In the genomic region with DNA sequence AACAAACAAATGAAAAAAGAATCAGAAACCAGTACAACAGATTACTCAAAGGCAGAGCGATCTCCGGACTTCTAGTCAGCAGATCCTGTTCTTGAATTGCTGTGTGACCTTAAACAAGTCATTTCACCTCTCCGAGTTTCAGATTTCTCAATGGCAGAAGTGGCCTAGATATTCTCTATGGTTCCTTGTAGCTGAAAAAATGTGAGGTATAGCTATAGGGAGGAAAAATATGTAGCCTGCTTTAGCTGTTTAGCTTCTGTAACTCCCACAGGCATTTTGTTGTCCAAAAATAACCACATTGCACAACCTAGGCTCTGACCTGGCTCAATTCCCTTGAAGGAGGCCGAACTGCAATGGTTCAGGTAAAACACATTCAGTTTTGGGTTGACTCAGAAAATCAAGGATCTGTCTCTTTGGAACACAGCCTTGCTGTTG, we compare ENCODE assay signal across 31 cellular contexts.
DNase-seq lines count a peak whose midpoint lies in the region; ATAC-seq, FAIRE-seq and TF ChIP-seq lines count a peak whose summit lies in the region.
"Had no signal": no experiment of that assay in that cellular context is flagged by ENCODE, and none has a peak within 500 bp of the region (broad histone marks: within the 10 kb centered on the region; RNA-seq: fewer than 3 reads in every experiment).

No MANE protein-coding gene starts in this region.

- H3K36me3 ChIP-seq in liver (ENCODE audit: control insufficient read depth in 4 of 4, insufficient read depth in 3 of 4, low read depth in 1 of 4, low read length in 3 of 4): peaks cover 3 to 32% (median 30%) of the 10 kb centered on the region in 4 donors
- H3K36me3 ChIP-seq in HepG2 (replicated peaks in 1 of 2; ENCODE audit: control insufficient read depth in 1 of 2, insufficient read depth in 2 of 2, low read length in 2 of 2): peaks cover 42 to 87% of the 10 kb centered on the region in 2 experiments
- H3K36me3 ChIP-seq: vagina had no signal

- TF ChIP-seq EP300 in HepG2 (IDR thresholded peaks at IDR 0.05; ENCODE audit: low read depth in 2 of 2, low read length in 2 of 2) (no peak), HepG2 (CRISPR knock-in tag; IDR thresholded peaks at IDR 0.05; ENCODE audit: borderline replicate concordance) (no peak)

- in situ Hi-C loops in HepG2 (cut with HindIII; ENCODE audit: extremely low pct_ligation_motif_present, low pct_unique_long_range_greater_than_20kb): no loop called here

- no peak overlapping the region for H2AFZ ChIP-seq in HepG2 (ENCODE audit: low read length)

- H3K4me1 ChIP-seq in liver (ENCODE audit: control insufficient read depth in 4 of 4, insufficient read depth in 4 of 4, low read length in 3 of 4): peaks cover 0 to 8% (median 6%) of the 10 kb centered on the region in 4 donors
- H3K4me1 ChIP-seq in HepG2 (ENCODE audit: insufficient read depth, low read length): no peaks in the 10 kb centered on the region
- H3K4me1 ChIP-seq: body of pancreas, testis had no signal

- H3K27ac ChIP-seq in liver (ENCODE audit: low read depth in 1 of 2, low read length in 2 of 2) (peak overlapping the region; percentile 60 to 71), HepG2 (ENCODE audit: extremely low read length, insufficient read depth, low read length) (no peak overlapping the region)
- H3K27ac ChIP-seq: A549, body of pancreas, HL-60, testis, vagina had no signal

- CTCF ChIA-PET in HepG2 (lab: Yijun Ruan, JAX; ENCODE audit: low intra/inter-chr PET ratio, low total read pairs) (no interaction called here), HEK293T (lab: Yijun Ruan, JAX) (no interaction called here)

- 54% methylated on average over 4 of the region's 4 CpGs for WGBS in liver
- WGBS in HepG2 (ENCODE audit: low lambda C conversion rate): over 99% methylated on average over 4 of the region's 4 CpGs

- ATAC-seq in HepG2: no peak
- ATAC-seq in left lobe of liver: peak; percentile 86
- ATAC-seq in HG02884 (IDR thresholded peaks at IDR 0.05; ENCODE audit: unreplicated experiment): no peak
- ATAC-seq: A549; body of pancreas; mucosa of descending colon; natural killer cell treated with Interleukin-12 subunit alpha and Interleukin-12 subunit beta and Interleukin-15 and Interleukin-18, amount 100 ng/mL, for 72 hours; PC-3; stimulated activated naive CD8-positive, alpha-beta T cell treated with anti-CD3 and anti-CD28 coated beads, Interleukin-15, Interleukin-2, amounts not matched to agents 100 U/mL and 50 U/mL, for 24 hours had no signal

- no peak overlapping the region for H3K4me3 ChIP-seq in liver (ENCODE audit: low read depth in 1 of 3, low read length in 3 of 3)
- no peak overlapping the region for H3K4me3 ChIP-seq in HepG2 (replicated peaks in 1 of 3; ENCODE audit: insufficient read depth in 1 of 3, low read depth in 2 of 3, low read length in 3 of 3)
- H3K4me3 ChIP-seq in choroid plexus epithelial cell (ENCODE audit: low read depth, low read length): no peak overlapping the region
- H3K4me3 ChIP-seq: A549, body of pancreas, heart left ventricle, lung, mucosa of descending colon, testis, vagina had no signal

- peak; percentile 36 to 56 for TF ChIP-seq RAD21 in liver (IDR thresholded peaks at IDR 0.05)
- TF ChIP-seq RAD21 in HepG2 (CRISPR knock-in tag; IDR thresholded peaks at IDR 0.05): no peak

- H3K27me3 ChIP-seq in liver (ENCODE audit: control insufficient read depth in 4 of 4, insufficient read depth in 4 of 4, low read length in 3 of 4) (no peaks in the 10 kb centered on the region), HepG2 (ENCODE audit: control insufficient read depth in 1 of 2, insufficient read depth in 2 of 2, low read length in 2 of 2) (no peaks in the 10 kb centered on the region)
- H3K27me3 ChIP-seq: body of pancreas, heart left ventricle, testis, vagina had no signal

- H3K4me2 ChIP-seq in HepG2 (ENCODE audit: low read depth, low read length): no peak overlapping the region
- H3K4me2 ChIP-seq: A549 had no signal

- DNase-seq in HepG2 (ENCODE audit: low spot score) (no peak), choroid plexus epithelial cell (ENCODE audit: low read depth) (peak; percentile 63), left lobe of liver (ENCODE audit: low spot score) (peak; percentile 65), frontal cortex (ENCODE audit: low spot score in 2 of 2) (no peak), HEK293T (ENCODE audit: extremely low spot score) (no peak), NCI-H1930 (lab: John Stamatoyannopoulos, UW) (no peak)
- DNase-seq: activated CD4-positive, alpha-beta memory T cell treated with anti-CD3 and anti-CD28 coated beads for 36 hours; activated CD4-positive, alpha-beta T cell treated with anti-CD3 and anti-CD28 coated beads for 1 hour; activated naive CD4-positive, alpha-beta T cell treated with Interleukin-2 at 50 U/mL for 16 hours; body of pancreas; CD4-positive, CD25-positive, alpha-beta regulatory T cell; DMS79 treated with DMSO at 0.1 percent for 48 hours; GDM1; heart left ventricle; Karpas-422; mucosa of descending colon; NCI-H1417; NCI-H2081; NCI-H524 treated with DMSO at 0.1 percent for 48 hours; NK-92 treated with Interleukin-12 subunit alpha and Interleukin-12 subunit beta, amount 100 ng/mL, for 24 hours; PC-3; SHP77 treated with DMSO at 0.1 percent for 48 hours; stimulated activated naive CD8-positive, alpha-beta T cell treated with anti-CD3 and anti-CD28 coated beads, Interleukin-15, Interleukin-2, amounts not matched to agents 100 U/mL and 50 U/mL, for 24 hours; testis had no signal

- TF ChIP-seq CTCF in liver (IDR thresholded peaks at IDR 0.05; ENCODE audit: low read depth, low read length, missing input control): no peak
- TF ChIP-seq CTCF in HepG2 (CRISPR knock-in tag; IDR thresholded peaks at IDR 0.05): no peak
- TF ChIP-seq CTCF in choroid plexus epithelial cell (conservative IDR thresholded peaks at IDR 0.05; ENCODE audit: low read depth, low read length): no peak

- H3K9me3 ChIP-seq in liver (ENCODE audit: control insufficient read depth in 4 of 4, low read length in 3 of 4) (no peaks in the 10 kb centered on the region), HepG2 (ENCODE audit: low read length) (no peaks in the 10 kb centered on the region)
- H3K9me3 ChIP-seq: A549, body of pancreas, heart left ventricle, mucosa of descending colon, testis, vagina had no signal

- POLR2A ChIA-PET in HepG2 (lab: Yijun Ruan, JAX) (no interaction called here), HEK293T (lab: Yijun Ruan, JAX) (no interaction called here)

- TF ChIP-seq POLR2A in HepG2 (IDR thresholded peaks at IDR 0.05; ENCODE audit: insufficient read depth in 1 of 2, low read depth in 2 of 2, low read length in 2 of 2): no peak

- BruUV-seq in HepG2 (replicated peaks; lab: Mats Ljungman, UMichigan): no TSS peak

- no peaks in the 10 kb centered on the region for H3K79me2 ChIP-seq in HepG2 (ENCODE audit: insufficient read depth, low read length)

- intact Hi-C loops in HepG2 (cut with micrococcal nuclease; ENCODE audit: unreplicated experiment): no loop called here

- peak overlapping the region in 1 of 2 donors; percentile 66 for H3K9ac ChIP-seq in liver (ENCODE audit: low read depth in 1 of 2, low read length in 2 of 2)
- H3K9ac ChIP-seq in HepG2 (ENCODE audit: insufficient read depth, low read depth, low read length): no peak overlapping the region

- FAIRE-seq in HepG2 (lab: Jason Lieb, UNC): no peak
- no peak for FAIRE-seq in frontal cortex (lab: Jason Lieb, UNC)
- FAIRE-seq: A549 had no signal

- H4K20me1 ChIP-seq in HepG2 (ENCODE audit: insufficient read depth, low read length): no peaks in the 10 kb centered on the region

TF ChIP-seq in liver, 16 proteins besides CTCF, POLR2A, EP300 and RAD21 (continues in another document):
- peak; percentile 39 to 40 for TF ChIP-seq HNF4A (conservative IDR thresholded peaks at IDR 0.05)

TF ChIP-seq in HepG2, 621 proteins besides CTCF, POLR2A, EP300 and RAD21 (continues in another document):
- TF ChIP-seq ZFP37 (CRISPR knock-in tag; IDR thresholded peaks at IDR 0.05; ENCODE audit: borderline replicate concordance) (no peak), SAFB2 (CRISPR knock-in tag; IDR thresholded peaks at IDR 0.05; ENCODE audit: borderline replicate concordance, low read depth) (no peak), RELA (CRISPR knock-in tag; IDR thresholded peaks at IDR 0.05) (no peak), NR3C1 (CRISPR knock-in tag; IDR thresholded peaks at IDR 0.05) (no peak), HDAC1 (CRISPR knock-in tag; IDR thresholded peaks at IDR 0.05) (no peak)

TF ChIP-seq in HEK293T, 16 proteins besides CTCF, POLR2A, EP300 and RAD21:
- TF ChIP-seq HDGF (IDR thresholded peaks at IDR 0.05; ENCODE audit: borderline replicate concordance) (no peak), FOXA1 (IDR thresholded peaks at IDR 0.05) (no peak), SUZ12 (IDR thresholded peaks at IDR 0.05) (no peak), LEF1 (IDR thresholded peaks at IDR 0.05; ENCODE audit: borderline replicate concordance) (no peak), CTBP1 (IDR thresholded peaks at IDR 0.05; ENCODE audit: borderline replicate concordance) (no peak), BHLHE40 (IDR thresholded peaks at IDR 0.05; ENCODE audit: borderline replicate concordance) (no peak), SP1 (IDR thresholded peaks at IDR 0.05) (no peak), ELF4 (IDR thresholded peaks at IDR 0.05) (no peak), FOXM1 (IDR thresholded peaks at IDR 0.05; ENCODE audit: borderline replicate concordance) (no peak), L3MBTL2 (conservative IDR thresholded peaks at IDR 0.05) (no peak), ZNF384 (IDR thresholded peaks at IDR 0.05) (no peak)
- TF ChIP-seq, protein P1, sequence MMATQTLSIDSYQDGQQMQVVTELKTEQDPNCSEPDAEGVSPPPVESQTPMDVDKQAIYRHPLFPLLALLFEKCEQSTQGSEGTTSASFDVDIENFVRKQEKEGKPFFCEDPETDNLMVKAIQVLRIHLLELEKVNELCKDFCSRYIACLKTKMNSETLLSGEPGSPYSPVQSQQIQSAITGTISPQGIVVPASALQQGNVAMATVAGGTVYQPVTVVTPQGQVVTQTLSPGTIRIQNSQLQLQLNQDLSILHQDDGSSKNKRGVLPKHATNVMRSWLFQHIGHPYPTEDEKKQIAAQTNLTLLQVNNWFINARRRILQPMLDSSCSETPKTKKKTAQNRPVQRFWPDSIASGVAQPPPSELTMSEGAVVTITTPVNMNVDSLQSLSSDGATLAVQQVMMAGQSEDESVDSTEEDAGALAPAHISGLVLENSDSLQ (IDR thresholded peaks at IDR 0.05): no peak

Comparison
In these comparisons a context has a peak if more than half of its experiments do, and no peak if none do; other contexts are left out.
1. DNase-seq: peak in choroid plexus epithelial cell (single experiment) and left lobe of liver (single experiment); none in HepG2 (single experiment), frontal cortex (0 of 2), HEK293T (single experiment) and NCI-H1930 (0 of 2).